Comparison of ENCODE assay signal across 1 cellular context in genomic region chr4:173230077-173230476, GRCh38.
TF ChIP-seq lines count a peak whose summit lies in the region.

No MANE protein-coding gene starts in this region.

TF ChIP-seq in K562, 482 proteins besides CTCF, POLR2A, EP300 and RAD21 (continued from another document):
- no peak for TF ChIP-seq C11orf30 (IDR thresholded peaks at IDR 0.05; ENCODE audit: low read depth)
